Comparison of ENCODE assay signal across 11 cellular contexts in the genomic region with DNA sequence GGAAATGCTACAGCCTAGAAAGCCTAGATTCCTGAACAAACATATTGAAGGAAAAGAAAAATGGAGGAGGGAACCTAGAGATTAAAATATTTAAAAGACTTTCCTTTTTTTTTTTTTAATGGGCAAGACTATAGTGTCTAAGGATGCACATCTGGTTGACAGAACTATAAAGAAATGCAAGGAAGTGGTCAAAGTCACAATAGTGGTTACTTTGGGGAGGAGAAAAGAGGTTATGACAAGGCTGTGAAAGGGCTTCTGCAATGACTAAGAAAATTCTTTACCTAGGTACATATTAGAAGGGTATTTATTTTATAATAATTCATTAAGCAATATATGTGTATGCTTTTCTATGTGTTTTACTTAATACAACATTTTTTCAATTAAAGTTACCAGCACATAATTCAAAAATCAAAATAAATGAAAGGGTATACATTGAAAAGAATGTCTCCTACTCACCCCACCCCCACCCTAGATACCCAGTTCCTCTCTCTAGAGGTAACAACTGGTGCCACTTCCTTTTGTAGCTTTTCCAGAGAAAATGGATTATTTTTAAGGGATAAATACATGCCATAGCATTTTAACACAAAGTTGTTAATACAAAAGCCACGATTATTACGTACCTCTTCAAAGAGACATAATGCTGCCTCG.
DNase-seq lines count a peak whose midpoint lies in the region; ATAC-seq and TF ChIP-seq lines count a peak whose summit lies in the region.
"Had no signal": no experiment of that assay in that cellular context is flagged by ENCODE, and none has a peak within 500 bp of the region (broad histone marks: within the 10 kb centered on the region; RNA-seq: fewer than 3 reads in every experiment).

No MANE protein-coding gene starts in this region.

- intact Hi-C loops in testis (cut with DNase I; ENCODE audit: low total_unique reads) (no loop called here), ascending aorta (cut with DNase I) (no loop called here)

- ATAC-seq in GM18502 (IDR thresholded peaks at IDR 0.05; ENCODE audit: poor library complexity, unreplicated experiment), result peak; percentile 65

- no peak overlapping the region for H3K9ac ChIP-seq in endodermal cell (ENCODE audit: extremely low read depth, low read length, poor library complexity, severe bottlenecking)

- peak; percentile 29 to 38 for DNase-seq in AML-193 (lab: John Stamatoyannopoulos, UW)
- peak; percentile 53 for DNase-seq in M059J (ENCODE audit: low read depth)
- no peak for DNase-seq in endodermal cell
- no peak for DNase-seq in testis
- DNase-seq in ascending aorta (ENCODE audit: low spot score in 2 of 2), result no peak
- DNase-seq in NCI-H146 (lab: John Stamatoyannopoulos, UW), result no peak
- no peak for DNase-seq in NCI-H82 (lab: John Stamatoyannopoulos, UW)
- DNase-seq: Caco-2, NCI-H526 treated with DMSO at 0.1 percent for 48 hours, psoas muscle had no signal

- H3K4me3 ChIP-seq in endodermal cell (ENCODE audit: low read length) (no peak overlapping the region), testis (no peak overlapping the region), ascending aorta (no peak overlapping the region)
- H3K4me3 ChIP-seq: psoas muscle had no signal

- H3K27me3 ChIP-seq in endodermal cell (ENCODE audit: control insufficient read depth, insufficient read depth, low read length, poor library complexity, severe bottlenecking), result no peaks in the 10 kb centered on the region
- no peaks in the 10 kb centered on the region for H3K27me3 ChIP-seq in testis
- no peaks in the 10 kb centered on the region for H3K27me3 ChIP-seq in ascending aorta

- no peaks in the 10 kb centered on the region for H3K27me3 Mint-ChIP-seq in endodermal cell (ENCODE audit: insufficient read depth)

- no peak overlapping the region for H3K27ac Mint-ChIP-seq in endodermal cell

- no peaks in the 10 kb centered on the region for H3K9me3 ChIP-seq in endodermal cell (ENCODE audit: control insufficient read depth, low read length)
- no peaks in the 10 kb centered on the region for H3K9me3 ChIP-seq in testis
- H3K9me3 ChIP-seq in ascending aorta, result no peaks in the 10 kb centered on the region
- H3K9me3 ChIP-seq: Caco-2, psoas muscle had no signal

- TF ChIP-seq POLR2A in testis (IDR thresholded peaks at IDR 0.05), result no peak

- H3K27ac ChIP-seq in endodermal cell (ENCODE audit: low read depth, low read length) (peak overlapping the region; percentile 22), testis (no peak overlapping the region), ascending aorta (no peak overlapping the region)

- no peak overlapping the region for H3K4me3 Mint-ChIP-seq in endodermal cell

- H3K4me1 ChIP-seq in endodermal cell (ENCODE audit: control insufficient read depth, insufficient read depth, low read length), result no peaks in the 10 kb centered on the region
- peaks cover 17% of the 10 kb centered on the region for H3K4me1 ChIP-seq in testis
- H3K4me1 ChIP-seq in ascending aorta, result no peaks in the 10 kb centered on the region

- H3K9me3 Mint-ChIP-seq in endodermal cell, result no peaks in the 10 kb centered on the region

- H3K36me3 ChIP-seq in endodermal cell (ENCODE audit: control insufficient read depth, insufficient read depth, low read length) (no peaks in the 10 kb centered on the region), testis (ENCODE audit: low read depth, missing control alignments) (no peaks in the 10 kb centered on the region), ascending aorta (no peaks in the 10 kb centered on the region)

- H3K4me1 Mint-ChIP-seq in endodermal cell, result peaks cover 35% of the 10 kb centered on the region

- TF ChIP-seq CTCF in endodermal cell (conservative IDR thresholded peaks at IDR 0.05) (no peak), testis (IDR thresholded peaks at IDR 0.05) (no peak), ascending aorta (IDR thresholded peaks at IDR 0.05) (no peak)

- WGBS in endodermal cell (ENCODE audit: insufficient coverage in 1 of 2, insufficient read length in 1 of 2), 2 experiments, result 91 to 92% methylated on average over 3 of the region's 3 CpGs
- 93 to 100% methylated on average over 3 of the region's 3 CpGs for WGBS in testis, 2 donors

- no peaks in the 10 kb centered on the region for H3K36me3 Mint-ChIP-seq in endodermal cell (ENCODE audit: low read depth)

Comparison
In these comparisons a context has a peak if more than half of its experiments do, and no peak if none do; other contexts are left out.
1. DNase-seq: peak in AML-193 (2 of 2) and M059J (single experiment); none in endodermal cell (single experiment), testis (single experiment), ascending aorta (0 of 2), NCI-H146 (single experiment) and NCI-H82 (single experiment).